8 cellular contexts compared by ENCODE assay signal in the genomic region with DNA sequence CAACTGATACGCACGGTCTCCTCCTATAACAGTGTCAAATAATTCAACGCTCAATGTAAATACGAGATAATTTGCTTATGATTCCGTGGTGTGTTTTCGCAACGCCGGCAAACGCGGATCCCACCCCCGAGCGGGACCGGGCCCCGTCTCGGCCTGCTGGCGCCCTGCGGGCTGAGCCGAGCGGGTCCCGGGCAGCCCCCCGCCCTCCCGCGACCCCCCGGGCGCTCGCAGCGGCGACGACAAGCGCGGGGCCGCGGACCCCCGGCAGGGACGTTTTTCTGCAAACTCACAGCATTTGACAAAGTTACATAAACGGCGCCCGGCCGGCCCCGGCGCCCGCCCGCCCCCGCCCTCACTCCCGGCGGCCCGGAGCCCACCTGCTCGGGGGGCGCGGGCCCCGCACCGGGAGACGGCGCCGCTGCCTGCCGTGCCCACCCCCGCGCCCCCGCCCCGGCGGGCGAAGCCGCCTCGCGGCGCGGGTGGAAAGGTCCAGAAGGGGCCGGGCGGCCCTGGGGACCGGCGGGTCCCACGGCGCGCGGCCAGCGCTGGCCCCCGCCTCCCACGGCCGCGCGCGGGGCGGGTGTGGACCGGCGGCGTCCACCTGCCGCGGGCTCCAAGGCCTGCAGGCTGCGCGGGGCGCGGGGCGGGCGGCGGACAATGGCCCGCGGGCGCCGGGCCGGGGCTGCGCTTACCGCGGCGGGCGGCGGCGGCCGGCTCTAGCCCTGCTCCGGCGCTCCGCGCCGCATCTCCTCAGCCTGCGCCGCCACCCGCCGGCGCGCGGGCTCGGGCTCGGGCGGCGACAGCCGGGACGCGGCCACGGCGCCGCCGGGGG. TPM values are rescaled to one million over a fixed set of nuclear protein-coding genes. Genes with fewer than 3 reads are reported as not detected.
DNase-seq lines count a peak whose midpoint lies in the region; ATAC-seq and TF ChIP-seq lines count a peak whose summit lies in the region.

No MANE protein-coding gene starts in this region.

- H3K27me3 ChIP-seq in left ventricle myocardium inferior (ENCODE audit: low read depth) (no peaks in the 10 kb centered on the region), gastrocnemius medialis (no peaks in the 10 kb centered on the region)

- peaks cover 34% of the 10 kb centered on the region for H3K4me1 Mint-ChIP-seq in activated CD8-positive, alpha-beta T cell treated with anti-CD3 and anti-CD28 coated beads for 36 hours (ENCODE audit: low read depth)

- no peaks in the 10 kb centered on the region for H3K9me3 Mint-ChIP-seq in activated CD8-positive, alpha-beta T cell treated with anti-CD3 and anti-CD28 coated beads for 36 hours

- H3K27me3 Mint-ChIP-seq in activated CD8-positive, alpha-beta T cell treated with anti-CD3 and anti-CD28 coated beads for 36 hours: no peaks in the 10 kb centered on the region

- in situ Hi-C loops in gastrocnemius medialis (cut with MboI; ENCODE audit: low sequenced_read_pairs in 4 of 4): loop anchor here in 1 of 4 donors (25.0 kb wide), 1 partner anchor 487 kb away; no protein-coding TSS in a partner anchor

- H3K36me3 ChIP-seq in left ventricle myocardium inferior: no peaks in the 10 kb centered on the region
- H3K36me3 ChIP-seq in gastrocnemius medialis: no peaks in the 10 kb centered on the region

- TF ChIP-seq POLR2A in gastrocnemius medialis (IDR thresholded peaks at IDR 0.05): no peak

- H3K27ac Mint-ChIP-seq in activated CD8-positive, alpha-beta T cell treated with anti-CD3 and anti-CD28 coated beads for 36 hours: peak overlapping the region; percentile 86

- H3K4me1 ChIP-seq in left ventricle myocardium inferior: peaks cover 60% of the 10 kb centered on the region
- peaks cover 13 to 40% of the 10 kb centered on the region in 2 donors for H3K4me1 ChIP-seq in gastrocnemius medialis

- intact Hi-C loops in activated CD8-positive, alpha-beta T cell treated with anti-CD3 and anti-CD28 coated beads for 36 hours (cut with micrococcal nuclease): loop anchor here (5.0 kb wide), 2 partner anchors 108 to 128 kb away; no protein-coding TSS in a partner anchor
- intact Hi-C loops in left ventricle myocardium inferior (cut with micrococcal nuclease) (loop anchor here (10.0 kb wide), 1 partner anchor 75 kb away; no protein-coding TSS in a partner anchor), gastrocnemius medialis (cut with DNase I; ENCODE audit: low total_unique reads) (loop anchor here (1.0 to 5.0 kb wide), 7 partner anchors 45 to 292 kb away; no protein-coding TSS in a partner anchor)

- H3K4me3 Mint-ChIP-seq in activated CD8-positive, alpha-beta T cell treated with anti-CD3 and anti-CD28 coated beads for 36 hours: peak overlapping the region; percentile 89

- ATAC-seq in HG02981 (IDR thresholded peaks at IDR 0.05; ENCODE audit: unreplicated experiment) (peak; percentile 5), gastrocnemius medialis (peak; percentile 2 to 23), HG03280 (IDR thresholded peaks at IDR 0.05; ENCODE audit: unreplicated experiment) (no peak), HG02798 (IDR thresholded peaks at IDR 0.05; ENCODE audit: poor library complexity, unreplicated experiment) (no peak)
- ATAC-seq in activated CD8-positive, alpha-beta T cell treated with anti-CD3 and anti-CD28 coated beads for 36 hours: no peak

- H3K27ac ChIP-seq in left ventricle myocardium inferior (replicated peaks) (peak overlapping the region; percentile 100), gastrocnemius medialis (peak overlapping the region; percentile 36 to 86 (median 64))

- peaks cover 10% of the 10 kb centered on the region for H3K36me3 Mint-ChIP-seq in activated CD8-positive, alpha-beta T cell treated with anti-CD3 and anti-CD28 coated beads for 36 hours (ENCODE audit: low read depth)

- peak overlapping the region; percentile 83 for H3K4me3 ChIP-seq in left ventricle myocardium inferior
- H3K4me3 ChIP-seq in gastrocnemius medialis: peak overlapping the region; percentile 41 to 62 (median 49)

- no peaks in the 10 kb centered on the region for H3K9me3 ChIP-seq in left ventricle myocardium inferior (replicated peaks)
- H3K9me3 ChIP-seq in gastrocnemius medialis: no peaks in the 10 kb centered on the region

- CTCF ChIA-PET in activated CD8-positive, alpha-beta T cell treated with anti-CD3 and anti-CD28 coated beads for 36 hours (lab: Charles Lee): no interaction called here

- no peak for TF ChIP-seq CTCF in activated CD8-positive, alpha-beta T cell treated with anti-CD3 and anti-CD28 coated beads for 36 hours (IDR thresholded peaks at IDR 0.05)
- TF ChIP-seq CTCF in left ventricle myocardium inferior (IDR thresholded peaks at IDR 0.05; ENCODE audit: borderline replicate concordance) (no peak), gastrocnemius medialis (IDR thresholded peaks at IDR 0.05 in 4 of 5, conservative IDR thresholded peaks at IDR 0.05 in 1 of 5) (no peak)

- DNase-seq in GM03348 (ENCODE audit: low spot score) (peak; percentile 47), left ventricle myocardium inferior (no peak), gastrocnemius medialis (no peak), SHP77 treated with DMSO at 0.1 percent for 48 hours (lab: John Stamatoyannopoulos, UW) (no peak)
- peak; percentile 62 for DNase-seq in activated CD8-positive, alpha-beta T cell treated with anti-CD3 and anti-CD28 coated beads for 36 hours

- POLR2A ChIA-PET in activated CD8-positive, alpha-beta T cell treated with anti-CD3 and anti-CD28 coated beads for 36 hours (lab: Charles Lee): interaction anchor here (1.0 kb wide), 1 partner anchor 133 kb away, joined by 5 read pairs; no protein-coding TSS in a partner anchor

RNA-seq across cellular contexts. Expression of gene HDAC4, which starts 0.6 kb away (rescaled TPM):
- total RNA-seq in activated CD8-positive, alpha-beta T cell treated with anti-CD3 and anti-CD28 coated beads for 36 hours: 10 to 100 TPM; 22.6 to 24.5 TPM
- total RNA-seq in left ventricle myocardium inferior: 23.9 TPM
- total RNA-seq in gastrocnemius medialis: 100 to 1,000 TPM in 2 of 4 donors, 10 to 100 TPM in 2; 23.6 to 257 (median 119) TPM

Comparison
In these comparisons a context has a peak if more than half of its experiments do, and no peak if none do; other contexts are left out.
1. DNase-seq: peak in GM03348 (single experiment) and activated CD8-positive, alpha-beta T cell treated with anti-CD3 and anti-CD28 coated beads for 36 hours (single experiment); none in left ventricle myocardium inferior (single experiment), gastrocnemius medialis (0 of 2) and SHP77 treated with DMSO at 0.1 percent for 48 hours (single experiment).
2. ATAC-seq: peak in HG02981 (single experiment) and gastrocnemius medialis (2 of 2); none in activated CD8-positive, alpha-beta T cell treated with anti-CD3 and anti-CD28 coated beads for 36 hours (single experiment), HG03280 (single experiment) and HG02798 (single experiment).